ENCODE assay signal across 13 cellular contexts in the genomic region with DNA sequence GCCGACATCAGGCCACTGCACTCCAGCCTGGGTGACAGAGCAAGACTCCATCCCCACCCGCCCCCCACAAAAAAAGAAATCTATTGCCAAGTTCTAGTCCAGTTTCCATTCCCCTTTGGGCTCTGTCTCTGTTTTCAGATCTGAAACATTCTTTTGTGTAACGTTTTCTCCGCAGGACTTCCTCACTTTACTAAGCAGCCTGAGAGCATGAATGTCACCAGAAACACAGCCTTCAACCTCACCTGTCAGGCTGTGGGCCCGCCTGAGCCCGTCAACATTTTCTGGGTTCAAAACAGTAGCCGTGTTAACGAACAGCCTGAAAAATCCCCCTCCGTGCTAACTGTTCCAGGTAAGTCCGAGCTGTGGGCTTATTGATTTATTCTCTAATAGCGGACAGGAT. TPM values are rescaled to one million over a fixed set of nuclear protein-coding genes. Genes with fewer than 3 reads are reported as not detected.
DNase-seq lines count a peak whose midpoint lies in the region; ATAC-seq and TF ChIP-seq lines count a peak whose summit lies in the region.
"Had no signal": no experiment of that assay in that cellular context is flagged by ENCODE, and none has a peak within 500 bp of the region (broad histone marks: within the 10 kb centered on the region; RNA-seq: fewer than 3 reads in every experiment).

No MANE protein-coding gene starts in this region.

- no peak overlapping the region for H3K4me3 Mint-ChIP-seq in progenitor cell of endocrine pancreas (ENCODE audit: low read depth)
- H3K4me3 Mint-ChIP-seq: activated CD8-positive, alpha-beta T cell treated with anti-CD3 and anti-CD28 coated beads, Interleukin-2, amount 10 ng/mL, durations not matched to agents 7 days and 5 days; immature natural killer cell had no signal

- TF ChIP-seq POLR2A in esophagus squamous epithelium (IDR thresholded peaks at IDR 0.05) = no peak

- no peak overlapping the region for H3K9ac ChIP-seq in neuronal stem cell (ENCODE audit: low read depth, low read length, poor library complexity)

- ATAC-seq in heart right ventricle (no peak), left cardiac atrium (no peak), upper lobe of right lung (no peak), mucosa of descending colon (no peak)
- ATAC-seq: activated CD8-positive, alpha-beta T cell treated with anti-CD3 and anti-CD28 coated beads, Interleukin-2, amount 10 ng/mL, durations not matched to agents 7 days and 5 days had no signal

- peaks cover 0 to 28% (median 17%) of the 10 kb centered on the region in 9 donors for H3K4me1 ChIP-seq in heart right ventricle
- peaks cover 17 to 26% (median 17%) of the 10 kb centered on the region in 3 donors for H3K4me1 ChIP-seq in esophagus squamous epithelium
- H3K4me1 ChIP-seq in upper lobe of right lung = peaks cover 13% of the 10 kb centered on the region
- H3K4me1 ChIP-seq in mucosa of descending colon (ENCODE audit: low read depth) = peaks cover 24% of the 10 kb centered on the region
- H3K4me1 ChIP-seq in neuronal stem cell (ENCODE audit: control insufficient read depth in 2 of 2, insufficient read depth in 1 of 2, low read depth in 1 of 2, low read length in 2 of 2) = peaks cover 0 to 7% of the 10 kb centered on the region in 2 donors

- no peaks in the 10 kb centered on the region for H3K9me3 ChIP-seq in heart right ventricle
- no peaks in the 10 kb centered on the region for H3K9me3 ChIP-seq in esophagus squamous epithelium
- H3K9me3 ChIP-seq in upper lobe of right lung = no peaks in the 10 kb centered on the region
- H3K9me3 ChIP-seq in mucosa of descending colon = no peaks in the 10 kb centered on the region
- no peaks in the 10 kb centered on the region for H3K9me3 ChIP-seq in neuronal stem cell (replicated peaks in 1 of 2; ENCODE audit: control insufficient read depth in 2 of 2, insufficient read depth in 1 of 2, low read depth in 1 of 2, low read length in 2 of 2)

- H2BK5ac ChIP-seq in neuronal stem cell (ENCODE audit: low read length) = no peak overlapping the region

- DNase-seq in heart right ventricle (no peak), left cardiac atrium (no peak), esophagus squamous epithelium (lab: John Stamatoyannopoulos, UW) (no peak), progenitor cell of endocrine pancreas (ENCODE audit: low spot score, unreplicated experiment) (no peak), upper lobe of right lung (no peak), mucosa of descending colon (no peak), neuronal stem cell (ENCODE audit: low spot score) (no peak)
- DNase-seq in activated naive CD4-positive, alpha-beta T cell treated with anti-CD3 and anti-CD28 coated beads, Interleukin-2, amount 50 U/mL, for 16 hours = no peak
- DNase-seq: activated CD8-positive, alpha-beta T cell treated with anti-CD3 and anti-CD28 coated beads, Interleukin-2, amount 10 ng/mL, durations not matched to agents 7 days and 5 days; immature natural killer cell; NCI-H187 treated with DMSO at 0.1 percent for 48 hours; SHP77 treated with DMSO at 0.1 percent for 48 hours had no signal

- no peaks in the 10 kb centered on the region for H3K79me1 ChIP-seq in neuronal stem cell (ENCODE audit: low read depth, low read length)

- H3K4me1 Mint-ChIP-seq in progenitor cell of endocrine pancreas (ENCODE audit: low read depth) = peaks cover 26% of the 10 kb centered on the region
- H3K4me1 Mint-ChIP-seq: immature natural killer cell had no signal

- H3K36me3 ChIP-seq in heart right ventricle (peaks cover 0 to 46% (median 0%) of the 10 kb centered on the region in 9 donors), esophagus squamous epithelium (no peaks in the 10 kb centered on the region), upper lobe of right lung (peaks cover 9% of the 10 kb centered on the region), mucosa of descending colon (ENCODE audit: low read depth) (no peaks in the 10 kb centered on the region), neuronal stem cell (replicated peaks in 1 of 2; ENCODE audit: control insufficient read depth in 2 of 2, insufficient read depth in 2 of 2, low read length in 2 of 2) (peaks cover 0 to 9% of the 10 kb centered on the region in 2 donors)

- intact Hi-C loops in heart right ventricle (cut with DNase I) (loop anchor here in 2 of 10 donors (5.0 kb wide), 2 partner anchors 40 to 45 kb away; no protein-coding TSS in a partner anchor), left cardiac atrium (cut with DNase I) (loop anchor here in 1 of 2 donors (5.0 kb wide), 1 partner anchor 45 kb away; no protein-coding TSS in a partner anchor), esophagus squamous epithelium (cut with DNase I) (no loop called here), upper lobe of right lung (cut with DNase I) (no loop called here), mucosa of descending colon (cut with DNase I, micrococcal nuclease) (no loop called here)

- peak overlapping the region; percentile 91 for H3K27ac Mint-ChIP-seq in progenitor cell of endocrine pancreas
- H3K27ac Mint-ChIP-seq: activated CD8-positive, alpha-beta T cell treated with anti-CD3 and anti-CD28 coated beads, Interleukin-2, amount 10 ng/mL, durations not matched to agents 7 days and 5 days; immature natural killer cell had no signal

- H2BK15ac ChIP-seq in neuronal stem cell (ENCODE audit: low read length) = no peak overlapping the region

- H3K4me2 ChIP-seq in neuronal stem cell (ENCODE audit: insufficient read depth, low read length, poor library complexity, severe bottlenecking) = no peak overlapping the region
- H3K4me2 ChIP-seq: smooth muscle cell had no signal

- H2AFZ ChIP-seq in neuronal stem cell (ENCODE audit: low read length) = no peak overlapping the region

- no peak overlapping the region for H3K4me3 ChIP-seq in heart right ventricle
- H3K4me3 ChIP-seq in esophagus squamous epithelium = no peak overlapping the region
- no peak overlapping the region for H3K4me3 ChIP-seq in upper lobe of right lung
- H3K4me3 ChIP-seq in mucosa of descending colon = no peak overlapping the region
- no peak overlapping the region for H3K4me3 ChIP-seq in neuronal stem cell (ENCODE audit: low read length in 2 of 2)
- H3K4me3 ChIP-seq: smooth muscle cell had no signal

- H3K23ac ChIP-seq in neuronal stem cell (ENCODE audit: low read depth, low read length, poor library complexity) = no peak overlapping the region

- 89 to 96% methylated on average over 11 of the region's 11 CpGs for WGBS in heart right ventricle, 2 donors
- WGBS in esophagus squamous epithelium, 2 donors = 92 to 94% methylated on average over 9 to 10 of the region's 11 CpGs
- no CpG with 5 or more reads among the region's 11 CpGs for WGBS in neuronal stem cell (ENCODE audit: extremely low coverage in 2 of 2, insufficient read length in 2 of 2, insufficient replicate concordance in 1 of 2), 2 donors

- no peak overlapping the region for H3K14ac ChIP-seq in neuronal stem cell (ENCODE audit: low read length)

- no peaks in the 10 kb centered on the region for H3K27me3 Mint-ChIP-seq in progenitor cell of endocrine pancreas

- peak overlapping the region in 8 of 10 donors; percentile 18 to 75 (median 52) for H3K27ac ChIP-seq in heart right ventricle
- peak overlapping the region in 3 of 4 donors; percentile 71 to 85 (median 73) for H3K27ac ChIP-seq in esophagus squamous epithelium
- peak overlapping the region; percentile 6 for H3K27ac ChIP-seq in upper lobe of right lung
- H3K27ac ChIP-seq in neuronal stem cell (replicated peaks; ENCODE audit: low read length) = no peak overlapping the region

- TF ChIP-seq CTCF in heart right ventricle (IDR thresholded peaks at IDR 0.05) (no peak), esophagus squamous epithelium (IDR thresholded peaks at IDR 0.05) (no peak), progenitor cell of endocrine pancreas (IDR thresholded peaks at IDR 0.05; ENCODE audit: unreplicated experiment) (no peak), upper lobe of right lung (IDR thresholded peaks at IDR 0.05) (no peak), mucosa of descending colon (IDR thresholded peaks at IDR 0.05) (no peak)

- H3K36me3 Mint-ChIP-seq in progenitor cell of endocrine pancreas (ENCODE audit: insufficient read depth) = peaks cover 22% of the 10 kb centered on the region
- H3K36me3 Mint-ChIP-seq: immature natural killer cell had no signal

- H3K18ac ChIP-seq in neuronal stem cell (ENCODE audit: low read length) = no peak overlapping the region

- no peak overlapping the region for H2BK12ac ChIP-seq in neuronal stem cell (ENCODE audit: low read length)

- H4K91ac ChIP-seq in neuronal stem cell (ENCODE audit: low read depth, low read length, poor library complexity) = no peak overlapping the region

- H3K27me3 ChIP-seq in heart right ventricle (no peaks in the 10 kb centered on the region), esophagus squamous epithelium (peaks cover 0 to 73% (median 0%) of the 10 kb centered on the region in 4 donors), upper lobe of right lung (no peaks in the 10 kb centered on the region), neuronal stem cell (ENCODE audit: control insufficient read depth in 3 of 3, insufficient read depth in 3 of 3, low read depth in 1 of 3, low read length in 3 of 3) (no peaks in the 10 kb centered on the region)

- no peak overlapping the region for H2BK120ac ChIP-seq in neuronal stem cell (ENCODE audit: low read depth, low read length)

- H3K9me3 Mint-ChIP-seq in progenitor cell of endocrine pancreas (ENCODE audit: low read depth) = no peaks in the 10 kb centered on the region
- H3K9me3 Mint-ChIP-seq: immature natural killer cell had no signal

- H3K4ac ChIP-seq in neuronal stem cell (ENCODE audit: low read length) = no peak overlapping the region

- H4K8ac ChIP-seq in neuronal stem cell (ENCODE audit: low read depth, low read length) = no peak overlapping the region

- no peak overlapping the region for H2AK5ac ChIP-seq in neuronal stem cell (ENCODE audit: low read depth, low read length)

RNA-seq across cellular contexts. Expression of a gene that starts 48.8 kb away (rescaled TPM):
- 1 to 10 TPM; 2.3 to 8.9 (median 3.9) TPM for total RNA-seq in heart right ventricle
- 1 to 10 TPM; 3.0 to 4.5 TPM for polyA plus RNA-seq in heart right ventricle
- 10 to 100 TPM; 11.8 to 12.6 TPM for total RNA-seq in left cardiac atrium
- total RNA-seq in esophagus squamous epithelium = 10 to 100 TPM in 2 of 4 donors, 1 to 10 TPM in 2; 1.7 to 13.7 (median 7.0) TPM
- total RNA-seq in progenitor cell of endocrine pancreas = 20.1 and 20.7 TPM in 2 replicates
- 17.3 TPM for total RNA-seq in upper lobe of right lung
- 10 to 100 TPM in 2 of 3 donors, 1 to 10 TPM in 1; 9.3 to 17.2 (median 13.7) TPM for total RNA-seq in mucosa of descending colon
- polyA plus RNA-seq in neuronal stem cell (2013, experiment 1 of 2) = 2.8 TPM
- polyA plus RNA-seq in neuronal stem cell (2013, experiment 2 of 2) = 2.9 TPM
